ENCODE assay signal across 9 cellular contexts in genomic region chr16:50309527-50310307, GRCh38. TPM values are rescaled to one million over a fixed set of nuclear protein-coding genes. Genes with fewer than 3 reads are reported as not detected.
DNase-seq lines count a peak whose midpoint lies in the region; ATAC-seq, FAIRE-seq and TF ChIP-seq lines count a peak whose summit lies in the region.
"Had no signal": no experiment of that assay in that cellular context is flagged by ENCODE, and none has a peak within 500 bp of the region (broad histone marks: within the 10 kb centered on the region; RNA-seq: fewer than 3 reads in every experiment).

No MANE protein-coding gene starts in this region.

- H3K27ac Mint-ChIP-seq in stimulated activated effector memory CD8-positive, alpha-beta T cell treated with anti-CD3 and anti-CD28 coated beads, Interleukin-12 subunit alpha, Interleukin-12 subunit beta, amount 100 ng/mL, for 72 hours, result peak overlapping the region; percentile 86

- H3K9me3 Mint-ChIP-seq in stimulated activated effector memory CD8-positive, alpha-beta T cell treated with anti-CD3 and anti-CD28 coated beads, Interleukin-12 subunit alpha, Interleukin-12 subunit beta, amount 100 ng/mL, for 72 hours, result no peaks in the 10 kb centered on the region

- H3K4me1 Mint-ChIP-seq in stimulated activated effector memory CD8-positive, alpha-beta T cell treated with anti-CD3 and anti-CD28 coated beads, Interleukin-12 subunit alpha, Interleukin-12 subunit beta, amount 100 ng/mL, for 72 hours, result peaks cover 26% of the 10 kb centered on the region

- no peak for FAIRE-seq in frontal cortex (lab: Jason Lieb, UNC)
- FAIRE-seq: H54 had no signal

- DNase-seq in activated CD4-positive, CD25-positive, alpha-beta regulatory T cell treated with anti-CD3 and anti-CD28 coated beads, Interleukin-2, amount 50 U/mL, for 72 hours, result peak; percentile 25
- DNase-seq in activated CD4-positive, CD25-positive, alpha-beta regulatory T cell (lab: John Stamatoyannopoulos, UW), result no peak
- DNase-seq in frontal cortex (ENCODE audit: low spot score in 2 of 2) (peak; percentile 6 to 17), NCI-H2081 treated with DMSO at 0.1 percent for 48 hours (lab: John Stamatoyannopoulos, UW) (no peak), retina (no peak)
- no peak for DNase-seq in stimulated activated effector memory CD8-positive, alpha-beta T cell treated with anti-CD3 and anti-CD28 coated beads, Interleukin-12 subunit alpha, Interleukin-12 subunit beta, amount 100 ng/mL, for 72 hours (ENCODE audit: low spot score in 2 of 2)
- no peak for DNase-seq in stimulated activated naive CD4-positive, alpha-beta T cell (lab: John Stamatoyannopoulos, UW)

- peaks cover 89% of the 10 kb centered on the region for H3K36me3 Mint-ChIP-seq in stimulated activated effector memory CD8-positive, alpha-beta T cell treated with anti-CD3 and anti-CD28 coated beads, Interleukin-12 subunit alpha, Interleukin-12 subunit beta, amount 100 ng/mL, for 72 hours

- no peak overlapping the region for H3K4me3 Mint-ChIP-seq in stimulated activated effector memory CD8-positive, alpha-beta T cell treated with anti-CD3 and anti-CD28 coated beads, Interleukin-12 subunit alpha, Interleukin-12 subunit beta, amount 100 ng/mL, for 72 hours

- peak; percentile 45 for ATAC-seq in SK-N-SH treated with all-trans-retinoic acid at 6 μM for 48 hours
- ATAC-seq in stimulated activated effector memory CD8-positive, alpha-beta T cell treated with anti-CD3 and anti-CD28 coated beads, Interleukin-12 subunit alpha, Interleukin-12 subunit beta, amount 100 ng/mL, for 72 hours, result no peak

TF ChIP-seq in SK-N-SH treated with all-trans-retinoic acid at 6 μM for 48 hours, 23 proteins besides CTCF, POLR2A, EP300 and RAD21:
- TF ChIP-seq CSDC2 (CRISPR knock-in tag; IDR thresholded peaks at IDR 0.05) (no peak), CSRNP3 (CRISPR knock-in tag; IDR thresholded peaks at IDR 0.05) (no peak), SNAI2 (CRISPR knock-in tag; IDR thresholded peaks at IDR 0.05) (no peak), ARNTL (CRISPR knock-in tag; IDR thresholded peaks at IDR 0.05; ENCODE audit: borderline replicate concordance, low read depth) (no peak), POU6F1 (CRISPR knock-in tag; IDR thresholded peaks at IDR 0.05; ENCODE audit: borderline replicate concordance, low read depth) (no peak), PATZ1 (CRISPR knock-in tag; IDR thresholded peaks at IDR 0.05; ENCODE audit: borderline replicate concordance) (no peak), OSR1 (CRISPR knock-in tag; IDR thresholded peaks at IDR 0.05) (no peak), ZNF8 (CRISPR knock-in tag; IDR thresholded peaks at IDR 0.05) (no peak), ZFP30 (CRISPR knock-in tag; IDR thresholded peaks at IDR 0.05) (no peak), ZC3H10 (CRISPR knock-in tag; IDR thresholded peaks at IDR 0.05) (no peak), ZNF565 (CRISPR knock-in tag; conservative IDR thresholded peaks at IDR 0.05; ENCODE audit: low read depth) (no peak), CREB5 (CRISPR knock-in tag; IDR thresholded peaks at IDR 0.05; ENCODE audit: low read depth) (no peak), TOX (CRISPR knock-in tag; IDR thresholded peaks at IDR 0.05; ENCODE audit: borderline replicate concordance) (no peak)
TF ChIP-seq in SK-N-SH treated with all-trans-retinoic acid at 6 μM for 48 hours: peak in this region for 0.

RNA-seq across cellular contexts. Expression of gene ADCY7, which starts 43.4 kb away (rescaled TPM):
- 9.8 TPM for total RNA-seq in frontal cortex

RNA-seq across cellular contexts. Expression of gene BRD7, which starts 59.1 kb away (rescaled TPM):
- 39.5 TPM for total RNA-seq in frontal cortex

Comparison
In these comparisons a context has a peak if more than half of its experiments do, and no peak if none do; other contexts are left out.
1. DNase-seq: peak in activated CD4-positive, CD25-positive, alpha-beta regulatory T cell treated with anti-CD3 and anti-CD28 coated beads, Interleukin-2, amount 50 U/mL, for 72 hours (single experiment) and frontal cortex (2 of 2); none in activated CD4-positive, CD25-positive, alpha-beta regulatory T cell (0 of 4), stimulated activated effector memory CD8-positive, alpha-beta T cell treated with anti-CD3 and anti-CD28 coated beads, Interleukin-12 subunit alpha, Interleukin-12 subunit beta, amount 100 ng/mL, for 72 hours (0 of 2), stimulated activated naive CD4-positive, alpha-beta T cell (0 of 6), NCI-H2081 treated with DMSO at 0.1 percent for 48 hours (single experiment) and retina (single experiment).